Comparison of ENCODE assay signal across 15 cellular contexts in the genomic region with DNA sequence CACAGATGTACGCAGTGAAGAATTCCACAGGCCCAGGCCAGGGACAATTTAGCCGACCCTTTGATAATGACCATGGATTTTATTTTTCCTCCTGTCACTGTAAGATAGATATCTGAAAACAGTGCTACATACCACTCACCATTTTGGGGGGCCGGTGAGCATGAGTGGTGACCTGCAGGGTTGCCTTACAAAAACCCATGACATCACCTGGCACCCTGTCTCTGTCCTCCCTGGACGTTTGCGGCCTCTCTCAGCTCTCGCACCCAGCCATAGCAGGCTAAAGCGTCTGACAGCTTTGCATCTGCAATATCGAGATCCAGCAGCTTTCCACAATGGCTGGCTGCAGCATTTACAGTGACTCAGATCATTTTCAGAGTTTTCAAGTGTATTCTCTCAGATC.
A peak's percentile ranks its signal among the peaks of the same experiment; 100 is the strongest.
DNase-seq lines count a peak whose midpoint lies in the region; ATAC-seq and TF ChIP-seq lines count a peak whose summit lies in the region.
"Had no signal": no experiment of that assay in that cellular context is flagged by ENCODE, and none has a peak within 500 bp of the region (broad histone marks: within the 10 kb centered on the region; RNA-seq: fewer than 3 reads in every experiment).

No MANE protein-coding gene starts in this region.

- H3K27ac ChIP-seq in sigmoid colon (no peak overlapping the region), RWPE1 (no peak overlapping the region), ovary (no peak overlapping the region)
- H3K27ac ChIP-seq: A549, C4-2B had no signal

- CTCF ChIA-PET in RWPE1 (lab: Yijun Ruan, JAX): interaction anchor here (0.6 kb wide), 1 partner anchor 34 kb away, joined by 4 read pairs; no protein-coding TSS in a partner anchor

- POLR2A ChIA-PET in RWPE1 (lab: Yijun Ruan, JAX; ENCODE audit: low non-redundant PET): no interaction called here

- H3K9me3 ChIP-seq in sigmoid colon (no peaks in the 10 kb centered on the region), ovary (no peaks in the 10 kb centered on the region)
- H3K9me3 ChIP-seq: A549, BE2C had no signal

- H3K36me3 ChIP-seq in sigmoid colon: no peaks in the 10 kb centered on the region
- no peaks in the 10 kb centered on the region for H3K36me3 ChIP-seq in ovary
- H3K36me3 ChIP-seq: BE2C had no signal

- TF ChIP-seq POLR2A in sigmoid colon (IDR thresholded peaks at IDR 0.05) (no peak), ovary (IDR thresholded peaks at IDR 0.05) (no peak)

- 88 to 90% methylated on average over 8 of the region's 8 CpGs for WGBS in sigmoid colon, 2 donors
- WGBS in ovary, 3 donors: 75 to 88% (median 83%) methylated on average over 8 of the region's 8 CpGs

- H3K27me3 ChIP-seq in sigmoid colon: no peaks in the 10 kb centered on the region
- H3K27me3 ChIP-seq in ovary: no peaks in the 10 kb centered on the region
- H3K27me3 ChIP-seq: BE2C had no signal

- TF ChIP-seq EP300 in sigmoid colon (IDR thresholded peaks at IDR 0.05) (no peak), ovary (IDR thresholded peaks at IDR 0.05) (no peak)

- DNase-seq in SK-N-DZ (ENCODE audit: low spot score): peak; percentile 31
- DNase-seq in left lobe of liver (ENCODE audit: low spot score): peak; percentile 34
- DNase-seq in sigmoid colon: peak; percentile 42
- no peak for DNase-seq in RWPE1 (ENCODE audit: low spot score)
- DNase-seq in ovary: no peak
- DNase-seq in activated T-cell treated with anti-CD3 and anti-CD28 coated beads, Interleukin-2, amount 50 U/mL, for 1 hour: no peak
- no peak for DNase-seq in NOMO-1 (lab: John Stamatoyannopoulos, UW; ENCODE audit: unreplicated experiment in 2 of 2)
- DNase-seq: CD4-positive, alpha-beta memory T cell; DMS79; H7 had no signal

- H3K4me3 ChIP-seq in sigmoid colon (no peak overlapping the region), ovary (no peak overlapping the region)
- H3K4me3 ChIP-seq: A549, GM23338 had no signal

- intact Hi-C loops in sigmoid colon (cut with DNase I) (no loop called here), ovary (cut with DNase I) (no loop called here)

- TF ChIP-seq CTCF in sigmoid colon (IDR thresholded peaks at IDR 0.05) (no peak), RWPE1 (conservative IDR thresholded peaks at IDR 0.05; ENCODE audit: low read depth) (no peak), ovary (IDR thresholded peaks at IDR 0.05) (no peak)

- ATAC-seq in SK-N-SH treated with all-trans-retinoic acid at 6 μM for 48 hours (peak; percentile 26; the same call in 1 of the 3 replicates), left lobe of liver (no peak)
- ATAC-seq: A549, GM23338 had no signal

- no peaks in the 10 kb centered on the region for H3K4me1 ChIP-seq in sigmoid colon
- no peaks in the 10 kb centered on the region for H3K4me1 ChIP-seq in ovary (ENCODE audit: insufficient read depth)
- H3K4me1 ChIP-seq: A549 had no signal

TF ChIP-seq in SK-N-SH treated with all-trans-retinoic acid at 6 μM for 48 hours, 23 proteins besides CTCF, POLR2A, EP300 and RAD21:
- TF ChIP-seq CSDC2 (CRISPR knock-in tag; IDR thresholded peaks at IDR 0.05) (no peak), RARB (CRISPR knock-in tag; IDR thresholded peaks at IDR 0.05) (no peak), ARNTL (CRISPR knock-in tag; IDR thresholded peaks at IDR 0.05; ENCODE audit: borderline replicate concordance, low read depth) (no peak), SNAI2 (CRISPR knock-in tag; IDR thresholded peaks at IDR 0.05) (no peak), ZFP3 (CRISPR knock-in tag; IDR thresholded peaks at IDR 0.05) (no peak), TCF4 (CRISPR knock-in tag; IDR thresholded peaks at IDR 0.05; ENCODE audit: borderline replicate concordance) (no peak), ZNF70 (CRISPR knock-in tag; IDR thresholded peaks at IDR 0.05) (no peak), ISL1 (CRISPR knock-in tag; IDR thresholded peaks at IDR 0.05) (no peak), GLIS3 (CRISPR knock-in tag; IDR thresholded peaks at IDR 0.05) (no peak), BACH2 (CRISPR knock-in tag; IDR thresholded peaks at IDR 0.05; ENCODE audit: borderline replicate concordance) (no peak), ZFP30 (CRISPR knock-in tag; IDR thresholded peaks at IDR 0.05) (no peak), ZNF565 (CRISPR knock-in tag; conservative IDR thresholded peaks at IDR 0.05; ENCODE audit: low read depth) (no peak), PPARA (CRISPR knock-in tag; IDR thresholded peaks at IDR 0.05; ENCODE audit: borderline replicate concordance) (no peak)
- TF ChIP-seq, protein P1, sequence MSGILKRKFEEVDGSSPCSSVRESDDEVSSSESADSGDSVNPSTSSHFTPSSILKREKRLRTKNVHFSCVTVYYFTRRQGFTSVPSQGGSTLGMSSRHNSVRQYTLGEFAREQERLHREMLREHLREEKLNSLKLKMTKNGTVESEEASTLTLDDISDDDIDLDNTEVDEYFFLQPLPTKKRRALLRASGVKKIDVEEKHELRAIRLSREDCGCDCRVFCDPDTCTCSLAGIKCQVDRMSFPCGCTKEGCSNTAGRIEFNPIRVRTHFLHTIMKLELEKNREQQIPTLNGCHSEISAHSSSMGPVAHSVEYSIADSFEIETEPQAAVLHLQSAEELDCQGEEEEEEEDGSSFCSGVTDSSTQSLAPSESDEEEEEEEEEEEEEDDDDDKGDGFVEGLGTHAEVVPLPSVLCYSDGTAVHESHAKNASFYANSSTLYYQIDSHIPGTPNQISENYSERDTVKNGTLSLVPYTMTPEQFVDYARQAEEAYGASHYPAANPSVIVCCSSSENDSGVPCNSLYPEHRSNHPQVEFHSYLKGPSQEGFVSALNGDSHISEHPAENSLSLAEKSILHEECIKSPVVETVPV (CRISPR knock-in tag; IDR thresholded peaks at IDR 0.05): no peak
- TF ChIP-seq, protein P2, sequence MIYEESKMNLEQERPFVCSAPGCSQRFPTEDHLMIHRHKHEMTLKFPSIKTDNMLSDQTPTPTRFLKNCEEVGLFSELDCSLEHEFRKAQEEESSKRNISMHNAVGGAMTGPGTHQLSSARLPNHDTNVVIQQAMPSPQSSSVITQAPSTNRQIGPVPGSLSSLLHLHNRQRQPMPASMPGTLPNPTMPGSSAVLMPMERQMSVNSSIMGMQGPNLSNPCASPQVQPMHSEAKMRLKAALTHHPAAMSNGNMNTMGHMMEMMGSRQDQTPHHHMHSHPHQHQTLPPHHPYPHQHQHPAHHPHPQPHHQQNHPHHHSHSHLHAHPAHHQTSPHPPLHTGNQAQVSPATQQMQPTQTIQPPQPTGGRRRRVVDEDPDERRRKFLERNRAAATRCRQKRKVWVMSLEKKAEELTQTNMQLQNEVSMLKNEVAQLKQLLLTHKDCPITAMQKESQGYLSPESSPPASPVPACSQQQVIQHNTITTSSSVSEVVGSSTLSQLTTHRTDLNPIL (CRISPR knock-in tag; IDR thresholded peaks at IDR 0.05; ENCODE audit: low read depth): no peak
TF ChIP-seq in SK-N-SH treated with all-trans-retinoic acid at 6 μM for 48 hours: peak in this region for 0.

Comparison
In these comparisons a context has a peak if more than half of its experiments do, and no peak if none do; other contexts are left out.
1. DNase-seq: peak in SK-N-DZ (single experiment), left lobe of liver (single experiment) and sigmoid colon (single experiment); none in RWPE1 (single experiment), ovary (0 of 5), activated T-cell treated with anti-CD3 and anti-CD28 coated beads, Interleukin-2, amount 50 U/mL, for 1 hour (single experiment) and NOMO-1 (0 of 2).